8 cellular contexts compared by ENCODE assay signal in genomic region chr17:63697341-63698286, GRCh38. TPM values are rescaled to one million over a fixed set of nuclear protein-coding genes. Genes with fewer than 3 reads are reported as not detected.
DNase-seq lines count a peak whose midpoint lies in the region; ATAC-seq and TF ChIP-seq lines count a peak whose summit lies in the region.

No MANE protein-coding gene starts in this region.

- ATAC-seq in GM19025 (IDR thresholded peaks at IDR 0.05; ENCODE audit: low read depth, unreplicated experiment): peak; percentile 20

- H3K27ac ChIP-seq in BLaER1 (peak overlapping the region; percentile 100), angular gyrus (ENCODE audit: low read depth, low read length) (peak overlapping the region; percentile 16)

- DNase-seq in KBM-7: peak; percentile 96
- DNase-seq in T-helper 22 cell (ENCODE audit: low read depth): peak; percentile 62
- no peak for DNase-seq in kidney epithelial cell (ENCODE audit: low read depth)
- peak; percentile 42 to 61 (median 60) for DNase-seq in stimulated activated CD4-positive, alpha-beta T cell treated with anti-CD3 and anti-CD28 coated beads, TNF-alpha, amount 100 ng/mL, for 4 hours (ENCODE audit: low read depth in 3 of 3)
- no peak for DNase-seq in DMS79 treated with DMSO at 0.1 percent for 48 hours (lab: John Stamatoyannopoulos, UW)

- no peaks in the 10 kb centered on the region for H3K9me3 ChIP-seq in BLaER1

- peak overlapping the region; percentile 78 for H3K4me3 ChIP-seq in BLaER1
- no peak overlapping the region for H3K4me3 ChIP-seq in kidney epithelial cell (ENCODE audit: low read depth, low read length)

- H3K27me3 ChIP-seq in BLaER1 (no peaks in the 10 kb centered on the region), kidney epithelial cell (ENCODE audit: control insufficient read depth, insufficient read depth, low read length) (no peaks in the 10 kb centered on the region)

- peaks cover 79% of the 10 kb centered on the region for H3K4me1 ChIP-seq in BLaER1

- peak; percentile 68 for TF ChIP-seq CTCF in kidney epithelial cell (IDR thresholded peaks at IDR 0.05; ENCODE audit: insufficient read depth, low read length, poor library complexity, severe bottlenecking)

- peak overlapping the region; percentile 97 for H3K9ac ChIP-seq in BLaER1

- peaks cover 33% of the 10 kb centered on the region for H3K36me3 ChIP-seq in BLaER1
- H3K36me3 ChIP-seq in kidney epithelial cell (ENCODE audit: control insufficient read depth, insufficient read depth, low read length): peaks cover 1% of the 10 kb centered on the region

- in situ Hi-C loops in KBM-7 (cut with MboI; ENCODE audit: low pct_unique_long_range_greater_than_20kb, low sequenced_read_pairs): no loop called here

- peak overlapping the region; percentile 100 for H3K4me2 ChIP-seq in BLaER1

- peaks cover 55% of the 10 kb centered on the region for H4K20me1 ChIP-seq in BLaER1

RNA-seq across cellular contexts. Expression of gene LIMD2, which starts 2.3 kb away (rescaled TPM):
- total RNA-seq in kidney epithelial cell: 153 and 158 TPM in 2 replicates

RNA-seq across cellular contexts. Expression of gene STRADA, which starts 44.0 kb away (rescaled TPM):
- 17.2 and 18.6 TPM in 2 replicates for total RNA-seq in kidney epithelial cell

Comparison
In these comparisons a context has a peak if more than half of its experiments do, and no peak if none do; other contexts are left out.
1. DNase-seq: peak in KBM-7 (single experiment), T-helper 22 cell (single experiment) and stimulated activated CD4-positive, alpha-beta T cell treated with anti-CD3 and anti-CD28 coated beads, TNF-alpha, amount 100 ng/mL, for 4 hours (3 of 3); none in kidney epithelial cell (single experiment) and DMS79 treated with DMSO at 0.1 percent for 48 hours (single experiment).